17 cellular contexts compared by ENCODE assay signal in genomic region chr1:88979054-88979748, GRCh38. TPM values are rescaled to one million over a fixed set of nuclear protein-coding genes. Genes with fewer than 3 reads are reported as not detected.
DNase-seq lines count a peak whose midpoint lies in the region; ATAC-seq and TF ChIP-seq lines count a peak whose summit lies in the region.
"Had no signal": no experiment of that assay in that cellular context is flagged by ENCODE, and none has a peak within 500 bp of the region (broad histone marks: within the 10 kb centered on the region; RNA-seq: fewer than 3 reads in every experiment).

No MANE protein-coding gene starts in this region.

- H3K9me3 Mint-ChIP-seq in activated naive CD8-positive, alpha-beta T cell treated with anti-CD3 and anti-CD28 coated beads, Interleukin-2, amount 50 U/mL, for 24 hours = no peaks in the 10 kb centered on the region
- no peaks in the 10 kb centered on the region for H3K9me3 Mint-ChIP-seq in mesothelial cell of epicardium

- H3K36me3 ChIP-seq in Karpas-422 (ENCODE audit: insufficient read depth, low read length) (peaks cover 25% of the 10 kb centered on the region; the same call in 1 of the 2 replicates), gastrocnemius medialis (peaks cover 0 to 10% of the 10 kb centered on the region in 2 donors), heart left ventricle (peaks cover 0 to 32% (median 19%) of the 10 kb centered on the region in 9 donors)

- peaks cover 59% of the 10 kb centered on the region for H3K4me1 Mint-ChIP-seq in activated naive CD8-positive, alpha-beta T cell treated with anti-CD3 and anti-CD28 coated beads, Interleukin-2, amount 50 U/mL, for 24 hours
- peaks cover 21% of the 10 kb centered on the region for H3K4me1 Mint-ChIP-seq in mesothelial cell of epicardium

- H3K9ac ChIP-seq in Karpas-422 (ENCODE audit: low read length) = no peak overlapping the region

- H3K9me2 ChIP-seq in Karpas-422 (replicated peaks; ENCODE audit: insufficient read depth, low read length) = no peaks in the 10 kb centered on the region

- no peak overlapping the region for H3K27ac Mint-ChIP-seq in activated naive CD8-positive, alpha-beta T cell treated with anti-CD3 and anti-CD28 coated beads, Interleukin-2, amount 50 U/mL, for 24 hours
- peak overlapping the region; percentile 4 for H3K27ac Mint-ChIP-seq in mesothelial cell of epicardium

- no peaks in the 10 kb centered on the region for H4K20me1 ChIP-seq in Karpas-422 (ENCODE audit: insufficient read depth, low read depth, low read length)

- H3K36me3 Mint-ChIP-seq in activated naive CD8-positive, alpha-beta T cell treated with anti-CD3 and anti-CD28 coated beads, Interleukin-2, amount 50 U/mL, for 24 hours (ENCODE audit: low read depth) = peaks cover 60% of the 10 kb centered on the region
- H3K36me3 Mint-ChIP-seq in mesothelial cell of epicardium = peaks cover 33% of the 10 kb centered on the region

- no peaks in the 10 kb centered on the region for H3K27me3 Mint-ChIP-seq in activated naive CD8-positive, alpha-beta T cell treated with anti-CD3 and anti-CD28 coated beads, Interleukin-2, amount 50 U/mL, for 24 hours
- H3K27me3 Mint-ChIP-seq in mesothelial cell of epicardium (ENCODE audit: low read depth) = no peaks in the 10 kb centered on the region

- DNase-seq in ELR (ENCODE audit: low read depth) = peak; percentile 64
- DNase-seq in Karpas-422 = no peak
- no peak for DNase-seq in activated naive CD8-positive, alpha-beta T cell treated with anti-CD3 and anti-CD28 coated beads, Interleukin-2, amount 50 U/mL, for 24 hours
- DNase-seq in mesothelial cell of epicardium (ENCODE audit: low spot score in 2 of 2, unreplicated experiment in 2 of 2) = no peak
- no peak for DNase-seq in gastrocnemius medialis
- DNase-seq in heart left ventricle = no peak
- no peak for DNase-seq in pons (ENCODE audit: low spot score)
- DNase-seq: activated CD4-positive, alpha-beta T cell treated with anti-CD3 and anti-CD28 coated beads, Interleukin-2, amount 50 U/mL, for 1 hour; activated gamma-delta T cell treated with Interleukin-2 at 50 U/mL for 16 hours; Kasumi-1; NCI-H524 treated with DMSO at 0.1 percent for 48 hours; psoas muscle; stimulated activated CD4-positive, alpha-beta T cell treated with anti-CD3 and anti-CD28 coated beads, Interleukin-15, amount 100 ng/mL, for 24 hours; T1000 had no signal

- H3K27me3 ChIP-seq in Karpas-422 (ENCODE audit: low read length) (no peaks in the 10 kb centered on the region), gastrocnemius medialis (no peaks in the 10 kb centered on the region), heart left ventricle (no peaks in the 10 kb centered on the region)

- no peak overlapping the region for H3K4me3 Mint-ChIP-seq in activated naive CD8-positive, alpha-beta T cell treated with anti-CD3 and anti-CD28 coated beads, Interleukin-2, amount 50 U/mL, for 24 hours
- no peak overlapping the region for H3K4me3 Mint-ChIP-seq in mesothelial cell of epicardium

- TF ChIP-seq POLR2A in gastrocnemius medialis (IDR thresholded peaks at IDR 0.05) (no peak), heart left ventricle (IDR thresholded peaks at IDR 0.05) (no peak)

- intact Hi-C loops in gastrocnemius medialis (cut with DNase I; ENCODE audit: low total_unique reads) (no loop called here), heart left ventricle (cut with DNase I) (loop anchor here in 1 of 10 donors (10.0 kb wide), 1 partner anchor 476 kb away; no protein-coding TSS in a partner anchor)

- H3K4me3 ChIP-seq in Karpas-422 (ENCODE audit: low read length) (no peak overlapping the region), gastrocnemius medialis (no peak overlapping the region), heart left ventricle (no peak overlapping the region)
- H3K4me3 ChIP-seq: psoas muscle, thoracic aorta had no signal

- no peak overlapping the region for H2AFZ ChIP-seq in Karpas-422 (ENCODE audit: low read length)

- in situ Hi-C loops in gastrocnemius medialis (cut with MboI; ENCODE audit: low sequenced_read_pairs in 4 of 4) = no loop called here

- ATAC-seq in activated naive CD8-positive, alpha-beta T cell treated with anti-CD3 and anti-CD28 coated beads, Interleukin-2, amount 50 U/mL, for 24 hours = peak; percentile 46
- ATAC-seq in gastrocnemius medialis (no peak), heart left ventricle (no peak)
- ATAC-seq: Panc1, psoas muscle had no signal

- peaks cover 76% of the 10 kb centered on the region for H3K79me2 ChIP-seq in Karpas-422 (ENCODE audit: low read length)

- no peak overlapping the region for H3K4me2 ChIP-seq in Karpas-422 (ENCODE audit: low read depth, low read length, poor library complexity, severe bottlenecking)

- H3K4me1 ChIP-seq in Karpas-422 (ENCODE audit: low read length) = peaks cover 64% of the 10 kb centered on the region
- H3K4me1 ChIP-seq in gastrocnemius medialis = peaks cover 10 to 24% of the 10 kb centered on the region in 2 donors
- peaks cover 0 to 43% (median 10%) of the 10 kb centered on the region in 12 donors for H3K4me1 ChIP-seq in heart left ventricle

- H3K9me3 ChIP-seq in Karpas-422 (ENCODE audit: low read length) (no peaks in the 10 kb centered on the region), gastrocnemius medialis (no peaks in the 10 kb centered on the region), heart left ventricle (no peaks in the 10 kb centered on the region)
- H3K9me3 ChIP-seq: psoas muscle, thoracic aorta had no signal

- WGBS in heart left ventricle, 4 donors = 87 to 91% (median 89%) methylated on average over 2 of the region's 2 CpGs

- H3K27ac ChIP-seq in Karpas-422 (ENCODE audit: low read length) (peak overlapping the region; percentile 5; the same call in 1 of the 2 replicates), gastrocnemius medialis (no peak overlapping the region), heart left ventricle (no peak overlapping the region)
- H3K27ac ChIP-seq: C4-2B, psoas muscle, thoracic aorta had no signal

- TF ChIP-seq CTCF in mesothelial cell of epicardium (IDR thresholded peaks at IDR 0.05; ENCODE audit: unreplicated experiment) (no peak), gastrocnemius medialis (IDR thresholded peaks at IDR 0.05 in 4 of 5, conservative IDR thresholded peaks at IDR 0.05 in 1 of 5) (no peak), heart left ventricle (IDR thresholded peaks at IDR 0.05) (no peak)

RNA-seq across cellular contexts. Expression of gene KYAT3, which starts 13.2 kb away (rescaled TPM):
- total RNA-seq in Karpas-422 (2014; rRNA removed; shearing (Covaris generic); ENCODE audit: low replicate concordance) = 19.1 and 36.0 TPM in 2 replicates
- 50.6 to 54.2 TPM (median 53.7 TPM) in 3 replicates for total RNA-seq in mesothelial cell of epicardium
- total RNA-seq in gastrocnemius medialis = 1 to 10 TPM; 6.6 to 9.1 (median 7.0) TPM
- 10 to 100 TPM in 2 of 9 donors, 1 to 10 TPM in 7; 5.4 to 12.0 (median 6.8) TPM for total RNA-seq in heart left ventricle
- polyA plus RNA-seq in heart left ventricle = 1 to 10 TPM; 3.7 to 6.6 TPM

RNA-seq across cellular contexts. Expression of gene RBMXL1, which starts 13.2 kb away (rescaled TPM):
- total RNA-seq in Karpas-422 (2014; rRNA removed; shearing (Covaris generic); ENCODE audit: low replicate concordance) = 10.3 and 10.6 TPM in 2 replicates
- 19.1 to 20.8 TPM (median 20.1 TPM) in 3 replicates for total RNA-seq in mesothelial cell of epicardium
- 1 to 10 TPM; 4.9 to 9.2 (median 5.8) TPM for total RNA-seq in gastrocnemius medialis
- 10 to 100 TPM; 11.2 to 18.1 (median 12.6) TPM for total RNA-seq in heart left ventricle
- polyA plus RNA-seq in heart left ventricle = 10 to 100 TPM in 1 of 2 donors, 1 to 10 TPM in 1; 2.4 to 12.9 TPM

RNA-seq across cellular contexts. Expression of gene GBP3, which starts 43.5 kb away (rescaled TPM):
- 2.7 and 3.2 TPM in 2 replicates for total RNA-seq in Karpas-422 (2014; rRNA removed; shearing (Covaris generic); ENCODE audit: low replicate concordance)
- total RNA-seq in mesothelial cell of epicardium (6.4 to 7.2 TPM (median 6.6 TPM) in 3 replicates), gastrocnemius medialis (1 to 10 TPM; 1.5 to 6.6 (median 2.5) TPM), heart left ventricle (10 to 100 TPM in 2 of 9 donors, 1 to 10 TPM in 7; 1.2 to 30.1 (median 6.1) TPM)
- 1 to 10 TPM; 2.4 to 4.0 TPM for polyA plus RNA-seq in heart left ventricle
